12 cellular contexts compared by ENCODE assay signal in genomic region chr19:294341-294818, GRCh38. TPM values are rescaled to one million over a fixed set of nuclear protein-coding genes. Genes with fewer than 3 reads are reported as not detected.
DNase-seq lines count a peak whose midpoint lies in the region; TF ChIP-seq lines count a peak whose summit lies in the region.
"Had no signal": no experiment of that assay in that cellular context is flagged by ENCODE, and none has a peak within 500 bp of the region (broad histone marks: within the 10 kb centered on the region; RNA-seq: fewer than 3 reads in every experiment).

No MANE protein-coding gene starts in this region.

- H3K4me3 ChIP-seq in HUES6 (ENCODE audit: low read depth, low read length) = peak overlapping the region; percentile 48
- H3K4me3 ChIP-seq in endodermal cell (ENCODE audit: low read length) = no peak overlapping the region

- no peak overlapping the region for H3K27ac ChIP-seq in HUES6 (ENCODE audit: low read depth, low read length)
- no peak overlapping the region for H3K27ac ChIP-seq in endodermal cell (ENCODE audit: low read depth, low read length)
- H3K27ac ChIP-seq: KMS-11 had no signal

- H3K9me3 Mint-ChIP-seq in endodermal cell = no peaks in the 10 kb centered on the region
- H3K9me3 Mint-ChIP-seq in nephron progenitor cell = no peaks in the 10 kb centered on the region
- no peaks in the 10 kb centered on the region for H3K9me3 Mint-ChIP-seq in osteocyte (ENCODE audit: unreplicated experiment)

- WGBS in endodermal cell (ENCODE audit: insufficient coverage in 1 of 2, insufficient read length in 1 of 2), 2 experiments = 54 to 64% methylated on average over 12 to 24 of the region's 24 CpGs

- no peak overlapping the region for H3K27ac Mint-ChIP-seq in endodermal cell
- H3K27ac Mint-ChIP-seq in nephron progenitor cell = no peak overlapping the region
- no peak overlapping the region for H3K27ac Mint-ChIP-seq in osteocyte (ENCODE audit: unreplicated experiment)

- H3K4me1 ChIP-seq in HUES6 (ENCODE audit: control insufficient read depth, insufficient read depth, low read length) (peaks cover 33% of the 10 kb centered on the region), endodermal cell (ENCODE audit: control insufficient read depth, insufficient read depth, low read length) (peaks cover 7% of the 10 kb centered on the region)
- H3K4me1 ChIP-seq: BE2C had no signal

- peaks cover 33% of the 10 kb centered on the region for H3K27me3 Mint-ChIP-seq in endodermal cell (ENCODE audit: insufficient read depth)
- H3K27me3 Mint-ChIP-seq in nephron progenitor cell (ENCODE audit: low read depth, poor library complexity) = peaks cover 49% of the 10 kb centered on the region
- peaks cover 24% of the 10 kb centered on the region for H3K27me3 Mint-ChIP-seq in osteocyte (ENCODE audit: unreplicated experiment)

- H3K9me3 ChIP-seq in HUES6 (ENCODE audit: control insufficient read depth, insufficient read depth, low read depth, low read length) = peaks cover 6% of the 10 kb centered on the region; the same call in 1 of the 2 replicates
- H3K9me3 ChIP-seq in endodermal cell (ENCODE audit: control insufficient read depth, low read length) = no peaks in the 10 kb centered on the region
- H3K9me3 ChIP-seq: BE2C had no signal

- H3K36me3 ChIP-seq in HUES6 (ENCODE audit: control insufficient read depth, insufficient read depth, low read length) = no peaks in the 10 kb centered on the region
- H3K36me3 ChIP-seq in endodermal cell (ENCODE audit: control insufficient read depth, insufficient read depth, low read length) = no peaks in the 10 kb centered on the region
- H3K36me3 ChIP-seq: BE2C had no signal

- DNase-seq in AG08396 (ENCODE audit: low spot score) (peak; percentile 77), endodermal cell (peak; percentile 75), nephron progenitor cell (peak; percentile 42), osteocyte (ENCODE audit: extremely low spot score, unreplicated experiment) (no peak), NCI-H524 treated with DMSO at 0.1 percent for 48 hours (lab: John Stamatoyannopoulos, UW) (no peak), LoVo (ENCODE audit: low spot score) (no peak), T-helper 2 cell (no peak)
- DNase-seq: BE2C, NCI-H446 treated with DMSO at 0.1 percent for 48 hours had no signal

- H3K9ac ChIP-seq in HUES6 (ENCODE audit: low read length) = peak overlapping the region; percentile 70
- peak overlapping the region; percentile 11 for H3K9ac ChIP-seq in endodermal cell (ENCODE audit: extremely low read depth, low read length, poor library complexity, severe bottlenecking)
- H3K9ac ChIP-seq: KMS-11 had no signal

- no peak for TF ChIP-seq CTCF in endodermal cell (conservative IDR thresholded peaks at IDR 0.05)
- TF ChIP-seq CTCF in nephron progenitor cell (IDR thresholded peaks at IDR 0.05) = no peak
- TF ChIP-seq CTCF in osteocyte (IDR thresholded peaks at IDR 0.05) = no peak

- H3K36me3 Mint-ChIP-seq in endodermal cell (ENCODE audit: low read depth) (no peaks in the 10 kb centered on the region), nephron progenitor cell (ENCODE audit: low read depth) (no peaks in the 10 kb centered on the region), osteocyte (ENCODE audit: unreplicated experiment) (no peaks in the 10 kb centered on the region)

- peaks cover 22% of the 10 kb centered on the region for H3K4me1 Mint-ChIP-seq in endodermal cell
- peaks cover 34% of the 10 kb centered on the region for H3K4me1 Mint-ChIP-seq in nephron progenitor cell
- peaks cover 18% of the 10 kb centered on the region for H3K4me1 Mint-ChIP-seq in osteocyte (ENCODE audit: unreplicated experiment)

- peak overlapping the region; percentile 30 for H3K4me3 Mint-ChIP-seq in endodermal cell
- peak overlapping the region; percentile 60 for H3K4me3 Mint-ChIP-seq in nephron progenitor cell
- no peak overlapping the region for H3K4me3 Mint-ChIP-seq in osteocyte (ENCODE audit: unreplicated experiment)

- peaks cover 44% of the 10 kb centered on the region for H3K27me3 ChIP-seq in HUES6 (ENCODE audit: control insufficient read depth, insufficient read depth, low read length)
- peaks cover 9% of the 10 kb centered on the region for H3K27me3 ChIP-seq in endodermal cell (ENCODE audit: control insufficient read depth, insufficient read depth, low read length, poor library complexity, severe bottlenecking)

RNA-seq across cellular contexts. Expression of gene PLPP2, which starts 3.2 kb away (rescaled TPM):
- total RNA-seq in endodermal cell (10 to 100 TPM; 49.9 to 56.9 TPM), osteocyte (1.5 and 1.9 TPM in 2 replicates)
- polyA plus RNA-seq in endodermal cell (2013, experiment 1 of 2) = 5.0 TPM
- polyA plus RNA-seq in endodermal cell (2013, experiment 2 of 2) = 5.8 TPM
- total RNA-seq: activated CD8-positive, alpha-beta memory T cell treated with anti-CD3 and anti-CD28 coated beads for 36 hours had no signal

RNA-seq across cellular contexts. Expression of gene MIER2, which starts 50.2 kb away (rescaled TPM):
- total RNA-seq in endodermal cell (10 to 100 TPM; 50.5 to 51.3 TPM), osteocyte (31.6 and 35.9 TPM in 2 replicates)
- 42.8 TPM for polyA plus RNA-seq in endodermal cell (2013, experiment 1 of 2)
- polyA plus RNA-seq in endodermal cell (2013, experiment 2 of 2) = 45.0 TPM

Comparison
In these comparisons a context has a peak if more than half of its experiments do, and no peak if none do; other contexts are left out.
1. DNase-seq: peak in AG08396 (single experiment), endodermal cell (single experiment) and nephron progenitor cell (single experiment); none in osteocyte (single experiment), NCI-H524 treated with DMSO at 0.1 percent for 48 hours (single experiment), LoVo (single experiment) and T-helper 2 cell (0 of 5).
2. RNA of gene PLPP2, which starts 3.2 kb away (total RNA-seq): 49.9 to 56.9 TPM in endodermal cell; 1.5 to 1.9 TPM in osteocyte; every median in the first group is over 10 times any median in the second.